Comparison of ENCODE assay signal across 8 cellular contexts in the genomic region with DNA sequence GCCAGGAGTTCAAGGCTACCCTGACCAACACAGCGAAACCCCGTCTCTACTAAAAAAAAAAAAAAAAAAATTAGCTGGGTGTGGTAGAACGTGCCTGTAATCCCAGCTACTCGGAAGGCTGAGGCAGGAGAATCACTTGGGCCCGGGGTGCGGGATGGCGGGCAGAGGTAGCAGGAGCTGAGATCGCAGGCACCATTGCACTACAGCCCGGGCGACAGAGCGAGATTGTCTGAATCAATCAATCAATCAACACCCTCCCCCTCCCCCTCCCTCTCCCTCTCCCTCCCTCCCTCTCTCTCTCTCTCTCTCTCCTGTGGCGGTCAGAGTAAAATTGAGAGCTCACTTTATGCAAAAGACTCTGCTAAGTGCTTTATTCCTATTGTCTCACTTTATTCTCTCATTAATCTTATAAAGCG. TPM values are rescaled to one million over a fixed set of nuclear protein-coding genes. Genes with fewer than 3 reads are reported as not detected.
DNase-seq lines count a peak whose midpoint lies in the region.

No MANE protein-coding gene starts in this region.

- peaks cover 13% of the 10 kb centered on the region for H3K4me1 ChIP-seq in CD4-positive, alpha-beta memory T cell (ENCODE audit: insufficient read depth, low read length)
- H3K4me1 ChIP-seq in duodenal mucosa (ENCODE audit: control insufficient read depth in 1 of 2, insufficient read depth in 2 of 2, low read length in 2 of 2) = peaks cover 0 to 9% of the 10 kb centered on the region in 2 donors
- peaks cover 15% of the 10 kb centered on the region for H3K4me1 ChIP-seq in neuron (ENCODE audit: insufficient read depth, low read length)

- H3K4me3 ChIP-seq in CD4-positive, alpha-beta memory T cell (ENCODE audit: low read length in 2 of 2) = peak overlapping the region; percentile 61 to 78
- H3K4me3 ChIP-seq in duodenal mucosa (ENCODE audit: low read depth in 1 of 2, low read length in 2 of 2) (peak overlapping the region; percentile 75 to 86), neuron (ENCODE audit: low read length) (peak overlapping the region; percentile 84)

- H3K9me3 ChIP-seq in CD4-positive, alpha-beta memory T cell (ENCODE audit: control insufficient read depth in 1 of 2, low read length in 2 of 2) = no peaks in the 10 kb centered on the region
- H3K9me3 ChIP-seq in duodenal mucosa (ENCODE audit: control insufficient read depth in 1 of 2, low read length in 2 of 2) (no peaks in the 10 kb centered on the region), neuron (ENCODE audit: low read length) (peaks cover 4% of the 10 kb centered on the region)

- peak overlapping the region; percentile 65 for H3K27ac ChIP-seq in CD4-positive, alpha-beta memory T cell (ENCODE audit: low read depth, low read length)
- H3K27ac ChIP-seq in duodenal mucosa (ENCODE audit: low read depth, low read length) = no peak overlapping the region

- POLR2A ChIA-PET in CD4-positive, alpha-beta memory T cell (lab: Charles Lee; ENCODE audit: partially characterized antibody) = interaction anchor here (0.6 to 4.2 kb wide), 2 partner anchors 16 to 28 kb away, joined by 3 to 55 read pairs; a partner anchor contains a TSS

- H3K27me3 Mint-ChIP-seq in CD4-positive, alpha-beta memory T cell = peaks cover 3% of the 10 kb centered on the region in 2 donors

- no peak for DNase-seq in CD4-positive, alpha-beta memory T cell
- peak; percentile 25 for DNase-seq in NCI-H510A (lab: John Stamatoyannopoulos, UW)
- DNase-seq in stimulated activated CD4-positive, alpha-beta T cell treated with anti-CD3 and anti-CD28 coated beads, Interleukin-15, amount 100 ng/mL, for 24 hours = no peak
- no peak for DNase-seq in HT-29 (ENCODE audit: low spot score)
- no peak for DNase-seq in GM19240 (ENCODE audit: insufficient read length, low spot score)
- DNase-seq in RPMI8226 = no peak

- no peaks in the 10 kb centered on the region for H3K27me3 ChIP-seq in CD4-positive, alpha-beta memory T cell (ENCODE audit: insufficient read depth, low read length)
- H3K27me3 ChIP-seq in duodenal mucosa (ENCODE audit: control insufficient read depth in 1 of 2, insufficient read depth in 2 of 2, low read length in 2 of 2) (no peaks in the 10 kb centered on the region), neuron (ENCODE audit: insufficient read depth, low read length) (peaks cover 3% of the 10 kb centered on the region)

- H3K9me3 Mint-ChIP-seq in CD4-positive, alpha-beta memory T cell = no peaks in the 10 kb centered on the region

- CTCF ChIA-PET in CD4-positive, alpha-beta memory T cell (lab: Charles Lee; ENCODE audit: partially characterized antibody) = interaction anchor here (0.7 to 1.6 kb wide), 3 partner anchors 27 to 57 kb away, joined by 3 to 4 read pairs (median 3); a partner anchor contains a TSS

- H3K9ac ChIP-seq in duodenal mucosa (ENCODE audit: low read depth in 1 of 2, low read length in 2 of 2) = peak overlapping the region; percentile 68

- peaks cover 9 to 30% (median 18%) of the 10 kb centered on the region in 4 donors for H3K4me1 Mint-ChIP-seq in CD4-positive, alpha-beta memory T cell

- H3K36me3 Mint-ChIP-seq in CD4-positive, alpha-beta memory T cell = peaks cover 0 to 7% of the 10 kb centered on the region in 2 donors

- no peaks in the 10 kb centered on the region for H3K36me3 ChIP-seq in CD4-positive, alpha-beta memory T cell (ENCODE audit: insufficient read depth, low read length)
- no peaks in the 10 kb centered on the region for H3K36me3 ChIP-seq in duodenal mucosa (ENCODE audit: control insufficient read depth in 1 of 2, insufficient read depth in 2 of 2, low read length in 2 of 2)
- H3K36me3 ChIP-seq in neuron (ENCODE audit: insufficient read depth, low read length) = no peaks in the 10 kb centered on the region

- H3K27ac Mint-ChIP-seq in CD4-positive, alpha-beta memory T cell = peak overlapping the region in 5 of 7 donors; percentile 89 to 95 (median 91)

- intact Hi-C loops in CD4-positive, alpha-beta memory T cell (cut with micrococcal nuclease) = no loop called here

- peak overlapping the region; percentile 99 for H2AFZ ChIP-seq in neuron (ENCODE audit: low read depth, low read length)

- peak overlapping the region; percentile 92 to 98 (median 94) for H3K4me3 Mint-ChIP-seq in CD4-positive, alpha-beta memory T cell

RNA-seq across cellular contexts. Expression of a gene that starts 1.2 kb away (rescaled TPM):
- 10 to 100 TPM; 20.1 to 23.0 TPM for total RNA-seq in CD4-positive, alpha-beta memory T cell
- 10 to 100 TPM in 1 of 2 donors, 1 to 10 TPM in 1; 9.9 to 11.4 TPM for polyA plus RNA-seq in CD4-positive, alpha-beta memory T cell
- 5.8 and 6.6 TPM in 2 replicates for total RNA-seq in HT-29 (2014; rRNA removed; shearing (Covaris generic))

RNA-seq across cellular contexts. Expression of a gene that starts 1.3 kb away (rescaled TPM):
- under 1 TPM in 1 of 2 experiments, not detected in 1; 0.19 TPM for total RNA-seq in CD4-positive, alpha-beta memory T cell
- 1 to 10 TPM in 1 of 2 donors, not detected in 1; 1.2 TPM for polyA plus RNA-seq in CD4-positive, alpha-beta memory T cell
- 0.03 and 0.08 TPM in 2 replicates for total RNA-seq in HT-29 (2014; rRNA removed; shearing (Covaris generic))

RNA-seq across cellular contexts. Expression of a gene that starts 27.1 kb away (rescaled TPM):
- total RNA-seq in CD4-positive, alpha-beta memory T cell = 100 to 1,000 TPM; 137 to 140 TPM
- polyA plus RNA-seq in CD4-positive, alpha-beta memory T cell = 10 to 100 TPM; 53.9 to 61.4 TPM
- 50.1 and 57.4 TPM in 2 replicates for total RNA-seq in HT-29 (2014; rRNA removed; shearing (Covaris generic))

RNA-seq across cellular contexts. Expression of a gene that starts 43.1 kb away (rescaled TPM):
- 100 to 1,000 TPM in 1 of 2 experiments, 10 to 100 TPM in 1; 91.5 to 102 TPM for total RNA-seq in CD4-positive, alpha-beta memory T cell
- 10 to 100 TPM in 1 of 2 donors, 1 to 10 TPM in 1; 4.1 to 10.9 TPM for polyA plus RNA-seq in CD4-positive, alpha-beta memory T cell
- total RNA-seq in HT-29 (2014; rRNA removed; shearing (Covaris generic)) = 39.8 and 47.0 TPM in 2 replicates

RNA-seq across cellular contexts. Expression of a gene that starts 47.2 kb away (rescaled TPM):
- not detected for total RNA-seq in CD4-positive, alpha-beta memory T cell
- not detected for polyA plus RNA-seq in CD4-positive, alpha-beta memory T cell
- not detected in 2 replicates for total RNA-seq in HT-29 (2014; rRNA removed; shearing (Covaris generic))
